ENCODE assay signal across 8 cellular contexts in the genomic region with DNA sequence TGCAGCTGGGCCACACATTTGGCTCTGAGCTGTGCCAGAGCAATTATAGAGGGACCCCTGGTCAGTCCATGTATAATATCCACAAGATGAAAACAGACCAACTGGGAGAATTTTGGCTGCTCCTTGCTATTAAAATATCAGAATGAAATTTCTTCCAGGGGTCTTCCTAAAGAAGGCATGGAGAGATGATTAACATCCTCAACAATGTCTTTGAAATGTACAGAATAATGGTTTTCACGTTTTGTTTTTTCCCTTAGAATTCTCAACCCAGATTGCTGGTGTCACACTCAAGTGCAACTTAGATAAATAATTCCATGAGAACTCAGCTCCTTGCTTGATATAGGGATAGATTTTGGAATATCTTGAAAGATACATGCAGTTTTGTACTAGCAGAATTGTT.
"Had no signal": no experiment of that assay in that cellular context is flagged by ENCODE, and none has a peak within 500 bp of the region (broad histone marks: within the 10 kb centered on the region; RNA-seq: fewer than 3 reads in every experiment).

No MANE protein-coding gene starts in this region.

- ATAC-seq: GM12878 had no signal

- DNase-seq: GDM1, GF-D8 had no signal

- H3K4me3 ChIP-seq: GM12878 had no signal

- FAIRE-seq: G401.6, GM12878, GM12891, GM12892, GM18507, GM19239 had no signal
